Comparison of ENCODE assay signal across 1 cellular context in the genomic region with DNA sequence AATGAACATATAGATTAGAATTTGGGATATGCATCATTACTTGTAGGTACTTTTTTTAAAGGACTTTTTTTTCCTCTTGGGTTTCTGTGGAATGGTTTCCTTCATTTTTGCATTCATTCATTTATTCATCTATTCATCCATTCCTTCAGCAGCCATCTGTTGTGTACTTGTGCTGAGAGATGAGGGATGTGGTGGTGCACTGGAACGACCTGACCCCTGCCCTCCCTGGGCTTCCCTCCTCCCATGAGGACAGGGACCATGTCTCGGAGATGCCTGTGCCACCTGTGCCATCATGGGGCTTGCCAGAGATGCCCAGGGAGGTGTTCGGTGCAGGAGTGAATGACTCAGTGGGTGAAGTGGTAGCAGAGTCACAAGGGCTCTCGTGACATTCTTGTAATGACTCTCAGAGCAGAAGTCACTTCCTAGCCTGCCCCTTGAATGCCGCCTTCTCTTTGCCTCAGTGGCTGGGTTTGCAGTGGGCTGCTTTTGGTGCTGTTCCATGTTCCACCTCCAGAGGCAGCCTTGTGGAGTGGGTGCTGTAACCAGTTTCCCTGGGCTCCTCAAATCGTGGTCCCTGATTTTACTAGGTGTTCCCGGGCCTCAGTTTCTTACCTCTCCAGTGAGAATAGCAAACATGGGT.
TF ChIP-seq lines count a peak whose summit lies in the region.

No MANE protein-coding gene starts in this region.

TF ChIP-seq in GM12878, 131 proteins besides CTCF, POLR2A, EP300 and RAD21 (continued from another document and continues in another):
- TF ChIP-seq RBBP5 (conservative IDR thresholded peaks at IDR 0.05) (no peak), SP1 (IDR thresholded peaks at IDR 0.05; ENCODE audit: low read depth, low read length) (no peak), PRDM15 (CRISPR knock-in tag; IDR thresholded peaks at IDR 0.05) (no peak), CEBPB (IDR thresholded peaks at IDR 0.05; ENCODE audit: borderline replicate concordance in 1 of 2, low read depth in 2 of 2, low read length in 2 of 2) (no peak), YY1 (IDR thresholded peaks at IDR 0.05; ENCODE audit: low read depth, low read length) (no peak; the same call in 1 of the 2 replicates), BCLAF1 (IDR thresholded peaks at IDR 0.05) (no peak; the same call in 1 of the 2 replicates), TAF1 (IDR thresholded peaks at IDR 0.05; ENCODE audit: borderline replicate concordance, low read depth, low read length) (no peak), KAT2A (conservative IDR thresholded peaks at IDR 0.05; ENCODE audit: control insufficient read depth, low read depth, low read length) (no peak), ZNF207 (IDR thresholded peaks at IDR 0.05; ENCODE audit: borderline replicate concordance) (no peak), RB1 (IDR thresholded peaks at IDR 0.05; ENCODE audit: borderline replicate concordance) (no peak), PAX8 (IDR thresholded peaks at IDR 0.05) (no peak), ZNF217 (IDR thresholded peaks at IDR 0.05) (no peak), JUNB (IDR thresholded peaks at IDR 0.05) (no peak; the same call in 1 of the 2 replicates), HDGF (IDR thresholded peaks at IDR 0.05) (0 out of 2 replicates have a peak, but pooled peaks have one; percentile 47), ZNF592 (IDR thresholded peaks at IDR 0.05) (peak; percentile 48; the same call in 1 of the 2 replicates), ZSCAN29 (IDR thresholded peaks at IDR 0.05) (no peak), CREB1 (IDR thresholded peaks at IDR 0.05; ENCODE audit: low read depth) (no peak), FOS (IDR thresholded peaks at IDR 0.05; ENCODE audit: borderline replicate concordance, extremely low read depth, insufficient read length) (no peak), ATF2 (IDR thresholded peaks at IDR 0.05; ENCODE audit: low read length) (peak; percentile 38; the same call in 1 of the 2 replicates), PAX5 (IDR thresholded peaks at IDR 0.05; ENCODE audit: borderline replicate concordance, low read depth, low read length) (0 out of 2 replicates have a peak, but pooled peaks have one; percentile 19), E4F1 (IDR thresholded peaks at IDR 0.05; ENCODE audit: borderline replicate concordance, partially characterized antibody) (no peak), SMARCA5 (IDR thresholded peaks at IDR 0.05) (no peak)
- TF ChIP-seq, protein P1, sequence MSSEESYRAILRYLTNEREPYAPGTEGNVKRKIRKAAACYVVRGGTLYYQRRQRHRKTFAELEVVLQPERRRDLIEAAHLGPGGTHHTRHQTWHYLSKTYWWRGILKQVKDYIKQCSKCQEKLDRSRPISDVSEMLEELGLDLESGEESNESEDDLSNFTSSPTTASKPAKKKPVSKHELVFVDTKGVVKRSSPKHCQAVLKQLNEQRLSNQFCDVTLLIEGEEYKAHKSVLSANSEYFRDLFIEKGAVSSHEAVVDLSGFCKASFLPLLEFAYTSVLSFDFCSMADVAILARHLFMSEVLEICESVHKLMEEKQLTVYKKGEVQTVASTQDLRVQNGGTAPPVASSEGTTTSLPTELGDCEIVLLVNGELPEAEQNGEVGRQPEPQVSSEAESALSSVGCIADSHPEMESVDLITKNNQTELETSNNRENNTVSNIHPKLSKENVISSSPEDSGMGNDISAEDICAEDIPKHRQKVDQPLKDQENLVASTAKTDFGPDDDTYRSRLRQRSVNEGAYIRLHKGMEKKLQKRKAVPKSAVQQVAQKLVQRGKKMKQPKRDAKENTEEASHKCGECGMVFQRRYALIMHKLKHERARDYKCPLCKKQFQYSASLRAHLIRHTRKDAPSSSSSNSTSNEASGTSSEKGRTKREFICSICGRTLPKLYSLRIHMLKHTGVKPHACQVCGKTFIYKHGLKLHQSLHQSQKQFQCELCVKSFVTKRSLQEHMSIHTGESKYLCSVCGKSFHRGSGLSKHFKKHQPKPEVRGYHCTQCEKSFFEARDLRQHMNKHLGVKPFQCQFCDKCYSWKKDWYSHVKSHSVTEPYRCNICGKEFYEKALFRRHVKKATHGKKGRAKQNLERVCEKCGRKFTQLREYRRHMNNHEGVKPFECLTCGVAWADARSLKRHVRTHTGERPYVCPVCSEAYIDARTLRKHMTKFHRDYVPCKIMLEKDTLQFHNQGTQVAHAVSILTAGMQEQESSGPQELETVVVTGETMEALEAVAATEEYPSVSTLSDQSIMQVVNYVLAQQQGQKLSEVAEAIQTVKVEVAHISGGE (CRISPR knock-in tag; IDR thresholded peaks at IDR 0.05), result no peak
- TF ChIP-seq, protein P2, sequence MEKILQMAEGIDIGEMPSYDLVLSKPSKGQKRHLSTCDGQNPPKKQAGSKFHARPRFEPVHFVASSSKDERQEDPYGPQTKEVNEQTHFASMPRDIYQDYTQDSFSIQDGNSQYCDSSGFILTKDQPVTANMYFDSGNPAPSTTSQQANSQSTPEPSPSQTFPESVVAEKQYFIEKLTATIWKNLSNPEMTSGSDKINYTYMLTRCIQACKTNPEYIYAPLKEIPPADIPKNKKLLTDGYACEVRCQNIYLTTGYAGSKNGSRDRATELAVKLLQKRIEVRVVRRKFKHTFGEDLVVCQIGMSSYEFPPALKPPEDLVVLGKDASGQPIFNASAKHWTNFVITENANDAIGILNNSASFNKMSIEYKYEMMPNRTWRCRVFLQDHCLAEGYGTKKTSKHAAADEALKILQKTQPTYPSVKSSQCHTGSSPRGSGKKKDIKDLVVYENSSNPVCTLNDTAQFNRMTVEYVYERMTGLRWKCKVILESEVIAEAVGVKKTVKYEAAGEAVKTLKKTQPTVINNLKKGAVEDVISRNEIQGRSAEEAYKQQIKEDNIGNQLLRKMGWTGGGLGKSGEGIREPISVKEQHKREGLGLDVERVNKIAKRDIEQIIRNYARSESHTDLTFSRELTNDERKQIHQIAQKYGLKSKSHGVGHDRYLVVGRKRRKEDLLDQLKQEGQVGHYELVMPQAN (conservative IDR thresholded peaks at IDR 0.05), result no peak
- TF ChIP-seq, protein P3, sequence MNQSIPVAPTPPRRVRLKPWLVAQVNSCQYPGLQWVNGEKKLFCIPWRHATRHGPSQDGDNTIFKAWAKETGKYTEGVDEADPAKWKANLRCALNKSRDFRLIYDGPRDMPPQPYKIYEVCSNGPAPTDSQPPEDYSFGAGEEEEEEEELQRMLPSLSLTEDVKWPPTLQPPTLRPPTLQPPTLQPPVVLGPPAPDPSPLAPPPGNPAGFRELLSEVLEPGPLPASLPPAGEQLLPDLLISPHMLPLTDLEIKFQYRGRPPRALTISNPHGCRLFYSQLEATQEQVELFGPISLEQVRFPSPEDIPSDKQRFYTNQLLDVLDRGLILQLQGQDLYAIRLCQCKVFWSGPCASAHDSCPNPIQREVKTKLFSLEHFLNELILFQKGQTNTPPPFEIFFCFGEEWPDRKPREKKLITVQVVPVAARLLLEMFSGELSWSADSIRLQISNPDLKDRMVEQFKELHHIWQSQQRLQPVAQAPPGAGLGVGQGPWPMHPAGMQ (IDR thresholded peaks at IDR 0.05; ENCODE audit: borderline replicate concordance), result no peak
- TF ChIP-seq, protein P4, sequence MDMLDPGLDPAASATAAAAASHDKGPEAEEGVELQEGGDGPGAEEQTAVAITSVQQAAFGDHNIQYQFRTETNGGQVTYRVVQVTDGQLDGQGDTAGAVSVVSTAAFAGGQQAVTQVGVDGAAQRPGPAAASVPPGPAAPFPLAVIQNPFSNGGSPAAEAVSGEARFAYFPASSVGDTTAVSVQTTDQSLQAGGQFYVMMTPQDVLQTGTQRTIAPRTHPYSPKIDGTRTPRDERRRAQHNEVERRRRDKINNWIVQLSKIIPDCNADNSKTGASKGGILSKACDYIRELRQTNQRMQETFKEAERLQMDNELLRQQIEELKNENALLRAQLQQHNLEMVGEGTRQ (IDR thresholded peaks at IDR 0.05; ENCODE audit: borderline replicate concordance, low read depth, low read length), result no peak
